ENCODE assay signal across 8 cellular contexts in genomic region chr4:173168396-173169177, GRCh38. TPM values are rescaled to one million over a fixed set of nuclear protein-coding genes. Genes with fewer than 3 reads are reported as not detected.
A peak's percentile ranks its signal among the peaks of the same experiment; 100 is the strongest.
DNase-seq lines count a peak whose midpoint lies in the region; TF ChIP-seq lines count a peak whose summit lies in the region.

Gene GALNT7, plus strand, starts transcription at chr4:173168811. Its CDS starts 25 bp downstream, at chr4:173168836.

- H4K8ac ChIP-seq in neuronal stem cell (ENCODE audit: low read depth, low read length): peak within 1 kb of the TSS; percentile 17

- peak within 1 kb of the TSS; percentile 93 for H3K4me2 ChIP-seq in GM23248 (ENCODE audit: unreplicated experiment)
- peak within 1 kb of the TSS; percentile 84 for H3K4me2 ChIP-seq in neuronal stem cell (ENCODE audit: insufficient read depth, low read length, poor library complexity, severe bottlenecking)

- H3K79me2 ChIP-seq in GM23248 (ENCODE audit: insufficient read depth): no peaks in the 10 kb centered on the region

- H3K23ac ChIP-seq in neuronal stem cell (ENCODE audit: low read depth, low read length, poor library complexity): peak within 1 kb of the TSS; percentile 96

- H3K9ac ChIP-seq in GM23248: peak within 1 kb of the TSS; percentile 70
- peak within 1 kb of the TSS; percentile 95 for H3K9ac ChIP-seq in neuronal stem cell (ENCODE audit: low read depth, low read length, poor library complexity)

- H3K36me3 ChIP-seq in GM23248 (ENCODE audit: low read depth): no peaks in the 10 kb centered on the region
- H3K36me3 ChIP-seq in neuronal stem cell (replicated peaks in 1 of 2; ENCODE audit: control insufficient read depth in 2 of 2, insufficient read depth in 2 of 2, low read length in 2 of 2): peaks cover 0 to 4% of the 10 kb centered on the region in 2 donors

- H3K9me3 ChIP-seq in GM23248 (ENCODE audit: low read depth) (no peaks in the 10 kb centered on the region), neuronal stem cell (replicated peaks in 1 of 2; ENCODE audit: control insufficient read depth in 2 of 2, insufficient read depth in 1 of 2, low read depth in 1 of 2, low read length in 2 of 2) (peaks cover 0 to 6% of the 10 kb centered on the region in 2 donors)

- WGBS in GM23248 (ENCODE audit: low coverage in 1 of 2, low lambda C conversion rate in 2 of 2, missing lambda C conversion rate in 2 of 2), 2 experiments: 0% methylated on average over 23 to 44 of the region's 64 CpGs
- no CpG with 5 or more reads among the region's 64 CpGs for WGBS in neuronal stem cell (ENCODE audit: extremely low coverage in 2 of 2, insufficient read length in 2 of 2, insufficient replicate concordance in 1 of 2), 2 donors

- H4K91ac ChIP-seq in neuronal stem cell (ENCODE audit: low read depth, low read length, poor library complexity): peak within 1 kb of the TSS; percentile 53

- TF ChIP-seq CTCF in LNCaP clone FGC (IDR thresholded peaks at IDR 0.05; ENCODE audit: control insufficient read depth, extremely low read depth, insufficient read depth): no peak

- H2AFZ ChIP-seq in GM23248 (peak within 1 kb of the TSS; percentile 97), neuronal stem cell (ENCODE audit: low read length) (peak within 1 kb of the TSS; percentile 97)

- H3K4ac ChIP-seq in neuronal stem cell (ENCODE audit: low read length): no peak within 1 kb of the TSS

- 0 out of 2 replicates have a peak, but pooled peaks cover 8% of the 10 kb centered on the region for H3K4me1 ChIP-seq in GM23248 (ENCODE audit: insufficient read depth)
- peaks cover 5 to 6% of the 10 kb centered on the region in 2 donors for H3K4me1 ChIP-seq in neuronal stem cell (ENCODE audit: control insufficient read depth in 2 of 2, insufficient read depth in 1 of 2, low read depth in 1 of 2, low read length in 2 of 2)

- H2BK5ac ChIP-seq in neuronal stem cell (ENCODE audit: low read length): peak within 1 kb of the TSS; percentile 96

- peak; percentile 51 for DNase-seq in EH (ENCODE audit: low read depth)
- DNase-seq in GM23248: peak; percentile 61
- DNase-seq in LNCaP clone FGC (ENCODE audit: low read depth): peak; percentile 58
- DNase-seq in SIG-M5 treated with dmso at 0.1 percent for 504 hours (lab: John Stamatoyannopoulos, UW; ENCODE audit: unreplicated experiment): peak; percentile 72
- DNase-seq in activated gamma-delta T cell (lab: John Stamatoyannopoulos, UW): peak; percentile 48
- peak; percentile 40 for DNase-seq in foreskin melanocyte
- peak; percentile 68 for DNase-seq in neuronal stem cell (ENCODE audit: low spot score)

- H3K18ac ChIP-seq in neuronal stem cell (ENCODE audit: low read length): peak within 1 kb of the TSS; percentile 100

- H2BK15ac ChIP-seq in neuronal stem cell (ENCODE audit: low read length): peak within 1 kb of the TSS; percentile 1

- H4K20me1 ChIP-seq in GM23248 (ENCODE audit: insufficient read depth): no peaks in the 10 kb centered on the region

- H3F3A ChIP-seq in GM23248 (ENCODE audit: insufficient read depth): no peaks in the 10 kb centered on the region

- H3K27ac ChIP-seq in GM23248 (peak within 1 kb of the TSS; percentile 35), neuronal stem cell (replicated peaks; ENCODE audit: low read length) (peak within 1 kb of the TSS; percentile 99), temporal lobe (ENCODE audit: low read depth, low read length) (peak within 1 kb of the TSS; percentile 53)

- H3K27me3 ChIP-seq in GM23248 (replicated peaks; ENCODE audit: insufficient read depth) (no peaks in the 10 kb centered on the region), neuronal stem cell (ENCODE audit: control insufficient read depth in 3 of 3, insufficient read depth in 3 of 3, low read depth in 1 of 3, low read length in 3 of 3) (no peaks in the 10 kb centered on the region)

- H2BK120ac ChIP-seq in neuronal stem cell (ENCODE audit: low read depth, low read length): peak within 1 kb of the TSS; percentile 9

- peak within 1 kb of the TSS; percentile 75 for H2AK5ac ChIP-seq in neuronal stem cell (ENCODE audit: low read depth, low read length)

- peak within 1 kb of the TSS; percentile 90 for H2BK12ac ChIP-seq in neuronal stem cell (ENCODE audit: low read length)

- peak within 1 kb of the TSS; percentile 89 for H3K14ac ChIP-seq in neuronal stem cell (ENCODE audit: low read length)

- H3K4me3 ChIP-seq in GM23248 (peak within 1 kb of the TSS; percentile 84), LNCaP clone FGC (ENCODE audit: low read depth, low read length) (peak within 1 kb of the TSS; percentile 64), neuronal stem cell (ENCODE audit: low read length in 2 of 2) (peak within 1 kb of the TSS; percentile 75 to 93)

- H3K79me1 ChIP-seq in neuronal stem cell (ENCODE audit: low read depth, low read length): peaks cover 4% of the 10 kb centered on the region

- in situ Hi-C loops in GM23248 (cut with MboI): no loop called here

- no peaks in the 10 kb centered on the region for H3K9me2 ChIP-seq in GM23248 (ENCODE audit: insufficient read depth)

RNA-seq across cellular contexts. Expression of gene GALNT7, which starts in this region (rescaled TPM):
- total RNA-seq in GM23248 (2014; rRNA removed; shearing (Covaris generic)): 8.0 and 13.1 TPM in 2 replicates
- 5.8 and 7.0 TPM in 2 replicates for polyA plus RNA-seq in GM23248 (2016; fragmentation: Nextera tagmentation; extraction: Ambion mirVana)
- 15.8 TPM for polyA plus RNA-seq in neuronal stem cell (2013, experiment 1 of 2)
- polyA plus RNA-seq in neuronal stem cell (2013, experiment 2 of 2): 16.6 TPM
- 17.9 TPM for total RNA-seq in temporal lobe

Comparison
In these comparisons a context has a peak if more than half of its experiments do, and no peak if none do; other contexts are left out.
1. Peak in every context shown above with its lines: DNase-seq, H3K4me3 ChIP-seq and H3K27ac ChIP-seq.
2. H3K27ac ChIP-seq: peak in every context shown above with its lines; median percentile 99 in neuronal stem cell; 53 in temporal lobe; 35 in GM23248.